In genomic region chr1:63705058-63705457, GRCh38 we compare ENCODE assay signal across 15 cellular contexts.
DNase-seq lines count a peak whose midpoint lies in the region; ATAC-seq and TF ChIP-seq lines count a peak whose summit lies in the region.
"Had no signal": no experiment of that assay in that cellular context is flagged by ENCODE, and none has a peak within 500 bp of the region (broad histone marks: within the 10 kb centered on the region; RNA-seq: fewer than 3 reads in every experiment).

No MANE protein-coding gene starts in this region.

- H3K27me3 ChIP-seq in sigmoid colon, result no peaks in the 10 kb centered on the region

- peaks cover 0 to 15% (median 4%) of the 10 kb centered on the region in 4 donors for H3K4me1 ChIP-seq in sigmoid colon

- H3K36me3 ChIP-seq in sigmoid colon, result no peaks in the 10 kb centered on the region

- DNase-seq in HT-29 (ENCODE audit: low spot score), result peak; percentile 58
- DNase-seq in sigmoid colon, result peak; percentile 38
- no peak for DNase-seq in KG1 (lab: John Stamatoyannopoulos, UW)
- no peak for DNase-seq in NCI-H1417 treated with DMSO at 0.1 percent for 48 hours (lab: John Stamatoyannopoulos, UW)
- no peak for DNase-seq in NCI-H1048 (lab: John Stamatoyannopoulos, UW)
- no peak for DNase-seq in erythroblast (lab: John Stamatoyannopoulos, UW)
- DNase-seq: activated CD8-positive, alpha-beta T cell treated with anti-CD3 and anti-CD28 coated beads, Interleukin-2, amount 10 ng/mL, durations not matched to agents 7 days and 5 days; CD8-positive, alpha-beta memory T cell; effector CD4-positive, alpha-beta T cell; hippocampal formation; NCI-H1105 treated with DMSO at 0.1 percent for 48 hours; stimulated activated CD8-positive, alpha-beta memory T cell treated with anti-CD3 and anti-CD28 coated beads, Interleukin-4, amount 100 ng/mL, for 48 hours; T-helper 17 cell had no signal

- H3K9me3 ChIP-seq in sigmoid colon, result no peaks in the 10 kb centered on the region

- no peak for TF ChIP-seq CTCF in sigmoid colon (IDR thresholded peaks at IDR 0.05)

- H3K27ac ChIP-seq in sigmoid colon, result no peak overlapping the region

- ATAC-seq in GM19025 (IDR thresholded peaks at IDR 0.05; ENCODE audit: low read depth, unreplicated experiment), result peak; percentile 87
- peak; percentile 77 for ATAC-seq in HG02798 (IDR thresholded peaks at IDR 0.05; ENCODE audit: poor library complexity, unreplicated experiment)
- ATAC-seq: activated CD8-positive, alpha-beta T cell treated with anti-CD3 and anti-CD28 coated beads, Interleukin-2, amount 10 ng/mL, durations not matched to agents 7 days and 5 days; T-helper 17 cell had no signal

- 9 to 30% methylated on average over 6 of the region's 6 CpGs for WGBS in sigmoid colon, 2 donors

- TF ChIP-seq POLR2A in sigmoid colon (IDR thresholded peaks at IDR 0.05) (no peak), erythroblast (IDR thresholded peaks at IDR 0.05; ENCODE audit: low read length) (no peak)

- intact Hi-C loops in sigmoid colon (cut with DNase I), result no loop called here

- no peak for TF ChIP-seq EP300 in sigmoid colon (IDR thresholded peaks at IDR 0.05)

- H3K4me3 ChIP-seq in sigmoid colon, result no peak overlapping the region

Comparison
In these comparisons a context has a peak if more than half of its experiments do, and no peak if none do; other contexts are left out.
1. DNase-seq: peak in HT-29 (single experiment) and sigmoid colon (single experiment); none in KG1 (single experiment), NCI-H1417 treated with DMSO at 0.1 percent for 48 hours (single experiment), NCI-H1048 (single experiment) and erythroblast (0 of 2).